In the genomic region with DNA sequence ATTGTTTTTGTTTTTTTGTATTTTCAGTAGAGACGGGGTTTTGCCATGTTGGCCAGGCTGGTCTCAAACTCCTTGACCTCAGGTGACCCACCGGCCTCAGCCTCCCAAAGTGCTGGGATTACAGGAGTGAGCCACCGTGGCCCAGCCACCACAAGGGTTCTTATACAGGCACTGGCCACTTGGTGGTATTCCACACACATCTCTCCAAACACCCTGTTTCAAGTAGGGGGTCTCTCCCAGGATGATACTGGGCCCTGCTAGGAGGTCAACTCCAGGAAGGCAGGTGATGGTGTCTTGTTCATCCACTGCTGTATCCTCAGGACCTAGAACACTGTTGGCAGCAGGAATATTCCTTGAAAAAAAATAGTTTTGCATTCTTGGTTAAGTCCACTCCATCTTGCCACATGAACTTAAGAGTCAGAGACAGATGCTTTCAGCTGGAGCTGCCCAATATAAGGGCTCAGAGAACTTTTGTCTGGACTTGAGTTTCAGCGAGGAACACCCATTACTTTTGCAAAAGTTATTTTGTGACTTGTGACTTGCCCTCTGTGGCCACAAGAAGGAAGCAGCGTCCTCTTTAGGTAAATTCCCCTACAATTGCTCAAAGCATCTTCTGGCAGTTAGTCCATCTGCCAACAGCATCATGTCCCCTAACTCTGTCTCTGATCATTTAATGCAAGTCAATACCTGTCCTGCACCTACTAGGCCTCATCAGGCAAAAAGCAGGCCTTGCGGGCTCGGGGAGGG, we compare ENCODE assay signal across 1 cellular context.
TF ChIP-seq lines count a peak whose summit lies in the region.

No MANE protein-coding gene starts in this region.

TF ChIP-seq in HepG2, 621 proteins besides CTCF, POLR2A, EP300 and RAD21 (continued from another document):
- TF ChIP-seq ZNF281 (CRISPR knock-in tag; IDR thresholded peaks at IDR 0.05; ENCODE audit: borderline replicate concordance), result no peak
- peak; percentile 58 for TF ChIP-seq PHF5A (CRISPR knock-in tag; IDR thresholded peaks at IDR 0.05; ENCODE audit: low read depth, unreplicated experiment)
- 0 out of 2 replicates have a peak, but pooled peaks have one; percentile 10 for TF ChIP-seq ZNF614 (CRISPR knock-in tag; IDR thresholded peaks at IDR 0.05; ENCODE audit: borderline replicate concordance)
- TF ChIP-seq, protein P1, sequence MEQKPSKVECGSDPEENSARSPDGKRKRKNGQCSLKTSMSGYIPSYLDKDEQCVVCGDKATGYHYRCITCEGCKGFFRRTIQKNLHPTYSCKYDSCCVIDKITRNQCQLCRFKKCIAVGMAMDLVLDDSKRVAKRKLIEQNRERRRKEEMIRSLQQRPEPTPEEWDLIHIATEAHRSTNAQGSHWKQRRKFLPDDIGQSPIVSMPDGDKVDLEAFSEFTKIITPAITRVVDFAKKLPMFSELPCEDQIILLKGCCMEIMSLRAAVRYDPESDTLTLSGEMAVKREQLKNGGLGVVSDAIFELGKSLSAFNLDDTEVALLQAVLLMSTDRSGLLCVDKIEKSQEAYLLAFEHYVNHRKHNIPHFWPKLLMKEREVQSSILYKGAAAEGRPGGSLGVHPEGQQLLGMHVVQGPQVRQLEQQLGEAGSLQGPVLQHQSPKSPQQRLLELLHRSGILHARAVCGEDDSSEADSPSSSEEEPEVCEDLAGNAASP (CRISPR knock-in tag; IDR thresholded peaks at IDR 0.05; ENCODE audit: borderline replicate concordance), result peak; percentile 77; the same call in 1 of the 2 replicates
- TF ChIP-seq PAWR (CRISPR knock-in tag; IDR thresholded peaks at IDR 0.05; ENCODE audit: borderline replicate concordance), result no peak
- TF ChIP-seq TCF12 (IDR thresholded peaks at IDR 0.05), result no peak
- no peak for TF ChIP-seq TCF12 (CRISPR knock-in tag; IDR thresholded peaks at IDR 0.05)
- TF ChIP-seq GATA4 (IDR thresholded peaks at IDR 0.05; ENCODE audit: borderline replicate concordance, low read depth), result no peak
- no peak for TF ChIP-seq RARG (CRISPR knock-in tag; IDR thresholded peaks at IDR 0.05; ENCODE audit: low read depth)
- peak; percentile 25 for TF ChIP-seq TEAD3 (CRISPR knock-in tag; optimal IDR thresholded peaks at IDR 0.05; ENCODE audit: borderline replicate concordance)
- TF ChIP-seq GFI1 (CRISPR knock-in tag; IDR thresholded peaks at IDR 0.05; ENCODE audit: borderline replicate concordance), result no peak
- TF ChIP-seq ZFY (CRISPR knock-in tag; IDR thresholded peaks at IDR 0.05), result 0 out of 2 replicates have a peak, but pooled peaks have one; percentile 32
- TF ChIP-seq ZNF713 (CRISPR knock-in tag; IDR thresholded peaks at IDR 0.05), result no peak
- TF ChIP-seq LRRFIP1 (CRISPR knock-in tag; conservative IDR thresholded peaks at IDR 0.05), result no peak
- TF ChIP-seq ZNF263 (CRISPR knock-in tag; IDR thresholded peaks at IDR 0.05), result 0 out of 2 replicates have a peak, but pooled peaks have one; percentile 5
- 0 out of 2 replicates have a peak, but pooled peaks have one; percentile 20 for TF ChIP-seq PBX3 (CRISPR knock-in tag; IDR thresholded peaks at IDR 0.05; ENCODE audit: borderline replicate concordance)
- TF ChIP-seq, protein P2, sequence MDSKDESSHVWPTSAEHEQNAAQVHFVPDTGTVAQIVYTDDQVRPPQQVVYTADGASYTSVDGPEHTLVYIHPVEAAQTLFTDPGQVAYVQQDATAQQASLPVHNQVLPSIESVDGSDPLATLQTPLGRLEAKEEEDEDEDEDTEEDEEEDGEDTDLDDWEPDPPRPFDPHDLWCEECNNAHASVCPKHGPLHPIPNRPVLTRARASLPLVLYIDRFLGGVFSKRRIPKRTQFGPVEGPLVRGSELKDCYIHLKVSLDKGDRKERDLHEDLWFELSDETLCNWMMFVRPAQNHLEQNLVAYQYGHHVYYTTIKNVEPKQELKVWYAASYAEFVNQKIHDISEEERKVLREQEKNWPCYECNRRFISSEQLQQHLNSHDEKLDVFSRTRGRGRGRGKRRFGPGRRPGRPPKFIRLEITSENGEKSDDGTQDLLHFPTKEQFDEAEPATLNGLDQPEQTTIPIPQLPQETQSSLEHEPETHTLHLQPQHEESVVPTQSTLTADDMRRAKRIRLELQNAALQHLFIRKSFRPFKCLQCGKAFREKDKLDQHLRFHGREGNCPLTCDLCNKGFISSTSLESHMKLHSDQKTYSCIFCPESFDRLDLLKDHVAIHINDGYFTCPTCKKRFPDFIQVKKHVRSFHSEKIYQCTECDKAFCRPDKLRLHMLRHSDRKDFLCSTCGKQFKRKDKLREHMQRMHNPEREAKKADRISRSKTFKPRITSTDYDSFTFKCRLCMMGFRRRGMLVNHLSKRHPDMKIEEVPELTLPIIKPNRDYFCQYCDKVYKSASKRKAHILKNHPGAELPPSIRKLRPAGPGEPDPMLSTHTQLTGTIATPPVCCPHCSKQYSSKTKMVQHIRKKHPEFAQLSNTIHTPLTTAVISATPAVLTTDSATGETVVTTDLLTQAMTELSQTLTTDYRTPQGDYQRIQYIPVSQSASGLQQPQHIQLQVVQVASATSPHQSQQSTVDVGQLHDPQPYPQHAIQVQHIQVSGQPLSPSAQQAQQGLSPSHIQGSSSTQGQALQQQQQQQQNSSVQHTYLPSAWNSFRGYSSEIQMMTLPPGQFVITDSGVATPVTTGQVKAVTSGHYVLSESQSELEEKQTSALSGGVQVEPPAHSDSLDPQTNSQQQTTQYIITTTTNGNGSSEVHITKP (CRISPR knock-in tag; IDR thresholded peaks at IDR 0.05; ENCODE audit: low read depth), result 0 out of 2 replicates have a peak, but pooled peaks have one; percentile 30
- TF ChIP-seq ZNF512B (CRISPR knock-in tag; IDR thresholded peaks at IDR 0.05; ENCODE audit: borderline replicate concordance), result peak; percentile 54; the same call in 1 of the 2 replicates
- no peak for TF ChIP-seq RNF2 (conservative IDR thresholded peaks at IDR 0.05; ENCODE audit: low read depth)
- TF ChIP-seq, protein P3, sequence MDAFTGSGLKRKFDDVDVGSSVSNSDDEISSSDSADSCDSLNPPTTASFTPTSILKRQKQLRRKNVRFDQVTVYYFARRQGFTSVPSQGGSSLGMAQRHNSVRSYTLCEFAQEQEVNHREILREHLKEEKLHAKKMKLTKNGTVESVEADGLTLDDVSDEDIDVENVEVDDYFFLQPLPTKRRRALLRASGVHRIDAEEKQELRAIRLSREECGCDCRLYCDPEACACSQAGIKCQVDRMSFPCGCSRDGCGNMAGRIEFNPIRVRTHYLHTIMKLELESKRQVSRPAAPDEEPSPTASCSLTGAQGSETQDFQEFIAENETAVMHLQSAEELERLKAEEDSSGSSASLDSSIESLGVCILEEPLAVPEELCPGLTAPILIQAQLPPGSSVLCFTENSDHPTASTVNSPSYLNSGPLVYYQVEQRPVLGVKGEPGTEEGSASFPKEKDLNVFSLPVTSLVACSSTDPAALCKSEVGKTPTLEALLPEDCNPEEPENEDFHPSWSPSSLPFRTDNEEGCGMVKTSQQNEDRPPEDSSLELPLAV (CRISPR knock-in tag; conservative IDR thresholded peaks at IDR 0.05; ENCODE audit: low read depth), result no peak
- TF ChIP-seq KDM1A (CRISPR knock-in tag; IDR thresholded peaks at IDR 0.05), result no peak
- no peak for TF ChIP-seq FOXK2 (IDR thresholded peaks at IDR 0.05)
- TF ChIP-seq ZNF331 (CRISPR knock-in tag; IDR thresholded peaks at IDR 0.05), result no peak
- no peak for TF ChIP-seq HOMEZ (CRISPR knock-in tag; IDR thresholded peaks at IDR 0.05; ENCODE audit: low read depth)
